13 cellular contexts compared by ENCODE assay signal in genomic region chr11:87804176-87804575, GRCh38.
DNase-seq lines count a peak whose midpoint lies in the region; ATAC-seq and TF ChIP-seq lines count a peak whose summit lies in the region.
"Had no signal": no experiment of that assay in that cellular context is flagged by ENCODE, and none has a peak within 500 bp of the region (broad histone marks: within the 10 kb centered on the region; RNA-seq: fewer than 3 reads in every experiment).

No MANE protein-coding gene starts in this region.

- H2BK15ac ChIP-seq in mesendoderm (replicated peaks; ENCODE audit: low read depth), result no peak overlapping the region

- no peaks in the 10 kb centered on the region for H3K36me3 Mint-ChIP-seq in GM23338 (ENCODE audit: low read depth)
- H3K36me3 Mint-ChIP-seq in endodermal cell (ENCODE audit: low read depth), result peaks cover 2% of the 10 kb centered on the region
- H3K36me3 Mint-ChIP-seq in activated CD8-positive, alpha-beta memory T cell treated with anti-CD3 and anti-CD28 coated beads, Interleukin-2, amount 10 ng/mL, durations not matched to agents 7 days and 5 days, result no peaks in the 10 kb centered on the region
- H3K36me3 Mint-ChIP-seq: CD4-positive, CD25-positive, alpha-beta regulatory T cell; IgD-negative memory B cell had no signal

- no peak overlapping the region for H2BK120ac ChIP-seq in mesendoderm (ENCODE audit: low read depth, low read length)

- no peak overlapping the region for H3K27ac ChIP-seq in GM23338 (ENCODE audit: low read depth)
- H3K27ac ChIP-seq in endodermal cell (ENCODE audit: low read depth, low read length), result no peak overlapping the region
- no peak overlapping the region for H3K27ac ChIP-seq in mesendoderm (ENCODE audit: low read depth, low read length)
- H3K27ac ChIP-seq: BLaER1 treated with 17β-estradiol and CSF1 and Interleukin-3, amounts not matched to agents 10 nM and 100 nM had no signal

- CTCF ChIA-PET in activated CD8-positive, alpha-beta memory T cell treated with anti-CD3 and anti-CD28 coated beads, Interleukin-2, amount 10 ng/mL, durations not matched to agents 7 days and 5 days (lab: Charles Lee), result no interaction called here

- ATAC-seq in GM23338, result peak; percentile 92
- no peak for ATAC-seq in activated CD8-positive, alpha-beta memory T cell treated with anti-CD3 and anti-CD28 coated beads, Interleukin-2, amount 10 ng/mL, durations not matched to agents 7 days and 5 days
- no peak for ATAC-seq in GM19455 (IDR thresholded peaks at IDR 0.05; ENCODE audit: unreplicated experiment)
- ATAC-seq: HCT116 had no signal

- H3K79me1 ChIP-seq in mesendoderm (ENCODE audit: low read length), result no peaks in the 10 kb centered on the region

- H3K56ac ChIP-seq in mesendoderm (ENCODE audit: low read length), result no peak overlapping the region

- H3K23ac ChIP-seq in mesendoderm (ENCODE audit: low read length), result no peak overlapping the region

- no peaks in the 10 kb centered on the region; the same call in 2 of the 3 replicates for H3K9me3 Mint-ChIP-seq in GM23338
- peaks cover 2% of the 10 kb centered on the region for H3K9me3 Mint-ChIP-seq in endodermal cell
- H3K9me3 Mint-ChIP-seq in activated CD8-positive, alpha-beta memory T cell treated with anti-CD3 and anti-CD28 coated beads, Interleukin-2, amount 10 ng/mL, durations not matched to agents 7 days and 5 days (ENCODE audit: low read depth), result no peaks in the 10 kb centered on the region

- H3K4me1 Mint-ChIP-seq in GM23338, result peaks cover 3% of the 10 kb centered on the region; the same call in 2 of the 3 replicates
- H3K4me1 Mint-ChIP-seq in endodermal cell, result peaks cover 12% of the 10 kb centered on the region
- H3K4me1 Mint-ChIP-seq in activated CD8-positive, alpha-beta memory T cell treated with anti-CD3 and anti-CD28 coated beads, Interleukin-2, amount 10 ng/mL, durations not matched to agents 7 days and 5 days, result no peaks in the 10 kb centered on the region

- no peak overlapping the region for H4K8ac ChIP-seq in mesendoderm (ENCODE audit: low read depth, low read length)

- H3K79me2 ChIP-seq in GM23338 (replicated peaks; ENCODE audit: insufficient read depth), result no peaks in the 10 kb centered on the region
- no peaks in the 10 kb centered on the region for H3K79me2 ChIP-seq in mesendoderm (ENCODE audit: control insufficient read depth, insufficient read depth, low read length)

- H3K4me3 Mint-ChIP-seq in GM23338, result no peak overlapping the region
- no peak overlapping the region for H3K4me3 Mint-ChIP-seq in endodermal cell
- H3K4me3 Mint-ChIP-seq in activated CD8-positive, alpha-beta memory T cell treated with anti-CD3 and anti-CD28 coated beads, Interleukin-2, amount 10 ng/mL, durations not matched to agents 7 days and 5 days, result no peak overlapping the region
- H3K4me3 Mint-ChIP-seq: CD4-positive, CD25-positive, alpha-beta regulatory T cell; IgD-negative memory B cell had no signal

- H3K36me3 ChIP-seq in GM23338 (ENCODE audit: insufficient read depth), result no peaks in the 10 kb centered on the region
- no peaks in the 10 kb centered on the region for H3K36me3 ChIP-seq in NT2/D1 (ENCODE audit: insufficient read depth, insufficient read length, low read length)
- H3K36me3 ChIP-seq in endodermal cell (ENCODE audit: control insufficient read depth, insufficient read depth, low read length), result no peaks in the 10 kb centered on the region
- H3K36me3 ChIP-seq in mesendoderm (ENCODE audit: control insufficient read depth, insufficient read depth, low read length), result no peaks in the 10 kb centered on the region
- H3K36me3 ChIP-seq: BLaER1 treated with 17β-estradiol and CSF1 and Interleukin-3, amounts not matched to agents 10 nM and 100 nM had no signal

- no peak overlapping the region for H2BK5ac ChIP-seq in mesendoderm (ENCODE audit: low read length)

- H3K9ac ChIP-seq in NT2/D1 (ENCODE audit: insufficient read length, low read depth) (no peak overlapping the region), endodermal cell (ENCODE audit: extremely low read depth, low read length, poor library complexity, severe bottlenecking) (no peak overlapping the region), mesendoderm (ENCODE audit: low read length) (no peak overlapping the region)
- H3K9ac ChIP-seq: BLaER1 treated with 17β-estradiol and CSF1 and Interleukin-3, amounts not matched to agents 10 nM and 100 nM had no signal

- TF ChIP-seq CTCF in GM23338 (conservative IDR thresholded peaks at IDR 0.05; ENCODE audit: low read depth in 2 of 2) (no peak; a peak in 1 of 4 replicates), endodermal cell (conservative IDR thresholded peaks at IDR 0.05) (peak; percentile 31)

- H2AFZ ChIP-seq in GM23338, result no peak overlapping the region

- H3K9me3 ChIP-seq in NT2/D1 (ENCODE audit: insufficient read depth, low read length), result no peaks in the 10 kb centered on the region
- H3K9me3 ChIP-seq in endodermal cell (ENCODE audit: control insufficient read depth, low read length), result peaks cover 6% of the 10 kb centered on the region
- H3K9me3 ChIP-seq: BLaER1 treated with 17β-estradiol and CSF1 and Interleukin-3, amounts not matched to agents 10 nM and 100 nM had no signal

- H3K4me1 ChIP-seq in GM23338 (ENCODE audit: insufficient read depth) (no peaks in the 10 kb centered on the region), NT2/D1 (ENCODE audit: insufficient read depth, insufficient read length) (no peaks in the 10 kb centered on the region), endodermal cell (ENCODE audit: control insufficient read depth, insufficient read depth, low read length) (peaks cover 3% of the 10 kb centered on the region), mesendoderm (ENCODE audit: control insufficient read depth, low read depth, low read length) (no peaks in the 10 kb centered on the region)
- H3K4me1 ChIP-seq: BLaER1 treated with 17β-estradiol and CSF1 and Interleukin-3, amounts not matched to agents 10 nM and 100 nM had no signal

- no peaks in the 10 kb centered on the region for H3K27me3 Mint-ChIP-seq in GM23338 (ENCODE audit: insufficient read depth, low read depth, poor library complexity)
- H3K27me3 Mint-ChIP-seq in endodermal cell (ENCODE audit: insufficient read depth), result no peaks in the 10 kb centered on the region
- no peaks in the 10 kb centered on the region for H3K27me3 Mint-ChIP-seq in activated CD8-positive, alpha-beta memory T cell treated with anti-CD3 and anti-CD28 coated beads, Interleukin-2, amount 10 ng/mL, durations not matched to agents 7 days and 5 days
- H3K27me3 Mint-ChIP-seq: CD4-positive, CD25-positive, alpha-beta regulatory T cell; IgD-negative memory B cell had no signal

- H4K5ac ChIP-seq in mesendoderm (ENCODE audit: low read length), result no peak overlapping the region

- H3K4me2 ChIP-seq in GM23338 (no peak overlapping the region), mesendoderm (ENCODE audit: low read length) (no peak overlapping the region)
- H3K4me2 ChIP-seq: BLaER1 treated with 17β-estradiol and CSF1 and Interleukin-3, amounts not matched to agents 10 nM and 100 nM had no signal

- H3F3A ChIP-seq in GM23338 (replicated peaks; ENCODE audit: low read depth), result no peaks in the 10 kb centered on the region

- H4K20me1 ChIP-seq in GM23338 (replicated peaks; ENCODE audit: insufficient read depth), result no peaks in the 10 kb centered on the region
- H4K20me1 ChIP-seq: BLaER1 treated with 17β-estradiol and CSF1 and Interleukin-3, amounts not matched to agents 10 nM and 100 nM had no signal

- no peaks in the 10 kb centered on the region for H3K9me2 ChIP-seq in GM23338 (ENCODE audit: insufficient read depth)

- H3K27me3 ChIP-seq in GM23338 (ENCODE audit: insufficient read depth) (no peaks in the 10 kb centered on the region), NT2/D1 (ENCODE audit: insufficient read depth, insufficient read length) (no peaks in the 10 kb centered on the region), endodermal cell (ENCODE audit: control insufficient read depth, insufficient read depth, low read length, poor library complexity, severe bottlenecking) (no peaks in the 10 kb centered on the region), mesendoderm (ENCODE audit: insufficient read depth, low read length, poor library complexity) (no peaks in the 10 kb centered on the region)
- H3K27me3 ChIP-seq: BLaER1 treated with 17β-estradiol and CSF1 and Interleukin-3, amounts not matched to agents 10 nM and 100 nM had no signal

- H3K4me3 ChIP-seq in GM23338 (no peak overlapping the region), NT2/D1 (ENCODE audit: insufficient read length, low read depth) (no peak overlapping the region), endodermal cell (ENCODE audit: low read length) (no peak overlapping the region), mesendoderm (ENCODE audit: low read length) (no peak overlapping the region)
- H3K4me3 ChIP-seq: BLaER1 treated with 17β-estradiol and CSF1 and Interleukin-3, amounts not matched to agents 10 nM and 100 nM had no signal

- H3K4ac ChIP-seq in mesendoderm (ENCODE audit: low read depth, low read length), result no peak overlapping the region

- H3K27ac Mint-ChIP-seq in GM23338, result no peak overlapping the region
- no peak overlapping the region for H3K27ac Mint-ChIP-seq in endodermal cell
- no peak overlapping the region for H3K27ac Mint-ChIP-seq in activated CD8-positive, alpha-beta memory T cell treated with anti-CD3 and anti-CD28 coated beads, Interleukin-2, amount 10 ng/mL, durations not matched to agents 7 days and 5 days
- H3K27ac Mint-ChIP-seq: CD4-positive, CD25-positive, alpha-beta regulatory T cell; IgD-negative memory B cell had no signal

- H3K18ac ChIP-seq in mesendoderm (ENCODE audit: low read length), result no peak overlapping the region

- DNase-seq in GM23338 (ENCODE audit: low spot score), result peak; percentile 10
- peak; percentile 6 for DNase-seq in NT2/D1 (ENCODE audit: low read depth, low spot score)
- DNase-seq in endodermal cell, result peak; percentile 59
- peak; percentile 40 for DNase-seq in mesendoderm
- no peak for DNase-seq in activated CD8-positive, alpha-beta memory T cell treated with anti-CD3 and anti-CD28 coated beads, Interleukin-2, amount 10 ng/mL, durations not matched to agents 7 days and 5 days
- DNase-seq in DMS53 (lab: John Stamatoyannopoulos, UW), result no peak
- DNase-seq in mesenteric fat pad (ENCODE audit: low spot score), result no peak
- DNase-seq: 8988T; CD4-positive, CD25-positive, alpha-beta regulatory T cell had no signal

- H2AK5ac ChIP-seq in mesendoderm (ENCODE audit: low read length), result no peak overlapping the region

TF ChIP-seq in GM23338, 12 proteins besides CTCF, POLR2A, EP300 and RAD21 (continues in another document):
- TF ChIP-seq, protein P1, sequence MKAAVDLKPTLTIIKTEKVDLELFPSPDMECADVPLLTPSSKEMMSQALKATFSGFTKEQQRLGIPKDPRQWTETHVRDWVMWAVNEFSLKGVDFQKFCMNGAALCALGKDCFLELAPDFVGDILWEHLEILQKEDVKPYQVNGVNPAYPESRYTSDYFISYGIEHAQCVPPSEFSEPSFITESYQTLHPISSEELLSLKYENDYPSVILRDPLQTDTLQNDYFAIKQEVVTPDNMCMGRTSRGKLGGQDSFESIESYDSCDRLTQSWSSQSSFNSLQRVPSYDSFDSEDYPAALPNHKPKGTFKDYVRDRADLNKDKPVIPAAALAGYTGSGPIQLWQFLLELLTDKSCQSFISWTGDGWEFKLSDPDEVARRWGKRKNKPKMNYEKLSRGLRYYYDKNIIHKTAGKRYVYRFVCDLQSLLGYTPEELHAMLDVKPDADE (IDR thresholded peaks at IDR 0.05), result no peak

Comparison
In these comparisons a context has a peak if more than half of its experiments do, and no peak if none do; other contexts are left out.
1. DNase-seq: peak in GM23338 (single experiment), NT2/D1 (single experiment), endodermal cell (single experiment) and mesendoderm (single experiment); none in activated CD8-positive, alpha-beta memory T cell treated with anti-CD3 and anti-CD28 coated beads, Interleukin-2, amount 10 ng/mL, durations not matched to agents 7 days and 5 days (single experiment), DMS53 (single experiment) and mesenteric fat pad (single experiment).